In genomic region chr19:52922841-52923781, GRCh38 we compare ENCODE assay signal across 8 cellular contexts. TPM values are rescaled to one million over a fixed set of nuclear protein-coding genes. Genes with fewer than 3 reads are reported as not detected.
DNase-seq lines count a peak whose midpoint lies in the region; ATAC-seq, FAIRE-seq and TF ChIP-seq lines count a peak whose summit lies in the region.

Gene ZNF888 (minus strand): TSS chr19:52923428. CDS start chr19:52917873, 5,555 bp downstream.

- 1 to 2% methylated on average over 55 of the region's 55 CpGs for WGBS in pancreas, 2 donors
- 3% methylated on average over 55 of the region's 55 CpGs for WGBS in thymus

- H3K36me3 Mint-ChIP-seq in activated naive CD8-positive, alpha-beta T cell treated with anti-CD3 and anti-CD28 coated beads for 36 hours = peaks cover 31% of the 10 kb centered on the region

- no peaks in the 10 kb centered on the region for H3K9me3 ChIP-seq in pancreas
- H3K9me3 ChIP-seq in thymus (ENCODE audit: control insufficient read depth) = no peaks in the 10 kb centered on the region

- H3K27me3 ChIP-seq in pancreas = no peaks in the 10 kb centered on the region
- no peaks in the 10 kb centered on the region for H3K27me3 ChIP-seq in thymus (ENCODE audit: control insufficient read depth, insufficient read depth)

- peak within 1 kb of the TSS; percentile 90 for H3K27ac Mint-ChIP-seq in activated naive CD8-positive, alpha-beta T cell treated with anti-CD3 and anti-CD28 coated beads for 36 hours

- intact Hi-C loops in head of caudate nucleus (cut with DNase I) = no loop called here
- intact Hi-C loops in pancreas (cut with DNase I) = no loop called here

- no peaks in the 10 kb centered on the region for H3K36me3 ChIP-seq in pancreas
- peaks cover under 1% of the 10 kb centered on the region for H3K36me3 ChIP-seq in thymus (ENCODE audit: control insufficient read depth, insufficient read depth)

- DNase-seq in DMS79 (lab: John Stamatoyannopoulos, UW) = peak; percentile 44
- DNase-seq in LNCaP clone FGC (ENCODE audit: low read depth) = peak; percentile 71
- DNase-seq in activated naive CD8-positive, alpha-beta T cell treated with anti-CD3 and anti-CD28 coated beads for 36 hours = peak; percentile 86
- peak; percentile 62 to 94 (median 84) for DNase-seq in head of caudate nucleus
- DNase-seq in pancreas = peak; percentile 87 to 98 (median 93)

- TF ChIP-seq CTCF in LNCaP clone FGC (IDR thresholded peaks at IDR 0.05; ENCODE audit: control insufficient read depth, extremely low read depth, insufficient read depth) = no peak
- TF ChIP-seq CTCF in pancreas (IDR thresholded peaks at IDR 0.05) = no peak

- no peaks in the 10 kb centered on the region for H3K27me3 Mint-ChIP-seq in activated naive CD8-positive, alpha-beta T cell treated with anti-CD3 and anti-CD28 coated beads for 36 hours

- H3K27ac ChIP-seq in pancreas (peak within 1 kb of the TSS; percentile 51 to 92 (median 70)), thymus (ENCODE audit: low read depth) (peak within 1 kb of the TSS; percentile 77)

- H3K4me3 ChIP-seq in LNCaP clone FGC (ENCODE audit: low read depth, low read length) (peak within 1 kb of the TSS; percentile 80), pancreas (peak within 1 kb of the TSS; percentile 29 to 59 (median 54)), thymus (ENCODE audit: low read length) (peak within 1 kb of the TSS; percentile 72)

- ATAC-seq in GM21825 (IDR thresholded peaks at IDR 0.05; ENCODE audit: unreplicated experiment) (peak; percentile 92), SK-N-SH treated with all-trans-retinoic acid at 6 μM for 48 hours (peak; percentile 99), pancreas (peak; percentile 99 to 100 (median 99))

- H3K4me1 Mint-ChIP-seq in activated naive CD8-positive, alpha-beta T cell treated with anti-CD3 and anti-CD28 coated beads for 36 hours = peaks cover 21% of the 10 kb centered on the region

- no peaks in the 10 kb centered on the region for H3K9me3 Mint-ChIP-seq in activated naive CD8-positive, alpha-beta T cell treated with anti-CD3 and anti-CD28 coated beads for 36 hours

- H3K4me1 ChIP-seq in pancreas (peaks cover 0 to 5% (median 0%) of the 10 kb centered on the region in 3 donors), thymus (ENCODE audit: control insufficient read depth, insufficient read depth, low read length) (peaks cover 3% of the 10 kb centered on the region)

- FAIRE-seq in pancreas (lab: Jason Lieb, UNC) = no peak

- H3K4me3 Mint-ChIP-seq in activated naive CD8-positive, alpha-beta T cell treated with anti-CD3 and anti-CD28 coated beads for 36 hours = peak within 1 kb of the TSS; percentile 95

TF ChIP-seq in SK-N-SH treated with all-trans-retinoic acid at 6 μM for 48 hours, 23 proteins besides CTCF, POLR2A, EP300 and RAD21:
- TF ChIP-seq ZFP3 (CRISPR knock-in tag; IDR thresholded peaks at IDR 0.05) (no peak), GLIS3 (CRISPR knock-in tag; IDR thresholded peaks at IDR 0.05) (no peak), PATZ1 (CRISPR knock-in tag; IDR thresholded peaks at IDR 0.05; ENCODE audit: borderline replicate concordance) (no peak), OSR1 (CRISPR knock-in tag; IDR thresholded peaks at IDR 0.05) (no peak), ARNTL (CRISPR knock-in tag; IDR thresholded peaks at IDR 0.05; ENCODE audit: borderline replicate concordance, low read depth) (no peak), TSHZ2 (CRISPR knock-in tag; IDR thresholded peaks at IDR 0.05) (no peak)

RNA-seq across cellular contexts. Expression of gene ZNF888, which starts in this region (rescaled TPM):
- total RNA-seq in activated naive CD8-positive, alpha-beta T cell treated with anti-CD3 and anti-CD28 coated beads for 36 hours = 1 to 10 TPM; 5.1 to 6.1 TPM
- total RNA-seq in pancreas = 10 to 100 TPM in 1 of 6 donors, 1 to 10 TPM in 5; 4.0 to 10.8 (median 4.8) TPM
- polyA plus RNA-seq in pancreas = 10 to 100 TPM in 1 of 2 donors, 1 to 10 TPM in 1; 5.8 to 10.5 TPM
- 6.1 TPM for polyA plus RNA-seq in thymus

Comparison
In these comparisons a context has a peak if more than half of its experiments do, and no peak if none do; other contexts are left out.
1. Peak in every context shown above with its lines: DNase-seq, ATAC-seq, H3K4me3 ChIP-seq and H3K27ac ChIP-seq.